Comparison of ENCODE assay signal across 30 cellular contexts in the genomic region with DNA sequence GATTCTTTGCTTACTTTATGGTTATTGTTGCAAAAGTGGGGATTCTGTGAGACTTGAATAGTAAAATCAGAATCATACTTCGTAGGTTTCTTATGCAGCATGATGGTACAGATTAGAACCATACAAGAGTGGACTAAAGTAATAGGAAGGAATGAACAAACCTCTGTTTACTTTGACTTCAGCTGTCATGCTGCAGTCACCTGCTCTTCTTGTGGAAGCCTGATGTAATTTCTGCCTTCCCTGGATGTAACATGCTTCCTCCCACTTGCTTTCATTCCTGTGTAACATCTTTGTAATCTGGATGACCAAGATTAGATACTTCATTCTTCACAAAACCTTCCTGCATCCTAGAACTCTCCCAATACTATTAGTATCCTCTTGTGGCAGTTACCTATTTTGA.
"Had no signal": no experiment of that assay in that cellular context is flagged by ENCODE, and none has a peak within 500 bp of the region (broad histone marks: within the 10 kb centered on the region; RNA-seq: fewer than 3 reads in every experiment).

No MANE protein-coding gene starts in this region.

- H3K4me1 Mint-ChIP-seq: activated CD4-positive, alpha-beta T cell treated with anti-CD3 and anti-CD28 coated beads for 36 hours; activated CD4-positive, alpha-beta T cell treated with anti-CD3 and anti-CD28 coated beads, Interleukin-2, amount 10 ng/mL, durations not matched to agents 7 days and 5 days; activated naive CD4-positive, alpha-beta T cell treated with anti-CD3 and anti-CD28 coated beads, Interleukin-2, amount 50 U/mL, for 24 hours; brain had no signal

- H3K27me3 ChIP-seq: adrenal gland, SJCRH30 had no signal

- H3K4me2 ChIP-seq: SK-N-SH had no signal

- ATAC-seq: activated CD4-positive, alpha-beta T cell treated with anti-CD3 and anti-CD28 coated beads for 36 hours; activated CD4-positive, CD25-positive, alpha-beta regulatory T cell treated with anti-CD3 and anti-CD28 coated beads, Interleukin-2, amount 50 U/mL, for 24 hours; activated CD8-positive, alpha-beta T cell treated with anti-CD3 and anti-CD28 coated beads, Interleukin-2, amount 10 ng/mL, durations not matched to agents 7 days and 5 days; K562; Panc1 had no signal

- H3K9me3 Mint-ChIP-seq: activated naive CD4-positive, alpha-beta T cell treated with anti-CD3 and anti-CD28 coated beads, Interleukin-2, amount 50 U/mL, for 24 hours; activated T-cell treated with anti-CD3 and anti-CD28 coated beads, Interleukin-2, amount 50 U/mL, for 24 hours had no signal

- H3K27me3 Mint-ChIP-seq: activated CD4-positive, alpha-beta T cell treated with anti-CD3 and anti-CD28 coated beads for 36 hours; activated CD4-positive, alpha-beta T cell treated with anti-CD3 and anti-CD28 coated beads, Interleukin-2, amount 10 ng/mL, durations not matched to agents 7 days and 5 days; activated naive CD4-positive, alpha-beta T cell treated with anti-CD3 and anti-CD28 coated beads, Interleukin-2, amount 50 U/mL, for 24 hours; activated T-cell treated with anti-CD3 and anti-CD28 coated beads, Interleukin-2, amount 50 U/mL, for 24 hours; brain had no signal

- H3K9me3 ChIP-seq: adrenal gland, SJCRH30, SK-N-SH had no signal

- H3K27ac Mint-ChIP-seq: activated CD4-positive, alpha-beta T cell treated with anti-CD3 and anti-CD28 coated beads for 36 hours; activated CD4-positive, alpha-beta T cell treated with anti-CD3 and anti-CD28 coated beads, Interleukin-2, amount 10 ng/mL, durations not matched to agents 7 days and 5 days; activated CD8-positive, alpha-beta T cell treated with anti-CD3 and anti-CD28 coated beads, Interleukin-2, amount 10 ng/mL, durations not matched to agents 7 days and 5 days; activated naive CD4-positive, alpha-beta T cell treated with anti-CD3 and anti-CD28 coated beads, Interleukin-2, amount 50 U/mL, for 24 hours; activated T-cell treated with anti-CD3 and anti-CD28 coated beads, Interleukin-2, amount 50 U/mL, for 24 hours; activated T-helper 2 cell treated with anti-CD3 and anti-CD28 coated beads, Interferon-gamma antibody, Interleukin-2, Interleukin-4, amounts not matched to agents 10 μg/mL and 5 μg/mL and 100 μg/mL, durations not matched to agents 14 hours and 24 hours and 36 hours; T-helper 1 cell treated with Interleukin-12 subunit alpha and Interleukin-12 subunit beta and Interleukin-4 antibody, amounts not matched to agents 30 μg/mL and 1 μg/mL, for 36 hours; T-helper 2 cell treated with Interferon-gamma antibody and Interleukin-4, amounts not matched to agents 5 μg/mL and 100 μg/mL, for 36 hours had no signal

- H3K4me3 Mint-ChIP-seq: activated CD4-positive, alpha-beta T cell treated with anti-CD3 and anti-CD28 coated beads for 36 hours; activated CD4-positive, alpha-beta T cell treated with anti-CD3 and anti-CD28 coated beads, Interleukin-2, amount 10 ng/mL, durations not matched to agents 7 days and 5 days; activated CD8-positive, alpha-beta T cell treated with anti-CD3 and anti-CD28 coated beads, Interleukin-2, amount 10 ng/mL, durations not matched to agents 7 days and 5 days; activated naive CD4-positive, alpha-beta T cell treated with anti-CD3 and anti-CD28 coated beads, Interleukin-2, amount 50 U/mL, for 24 hours; activated T-cell treated with anti-CD3 and anti-CD28 coated beads, Interleukin-2, amount 50 U/mL, for 24 hours; brain; T-helper 1 cell treated with Interleukin-12 subunit alpha and Interleukin-12 subunit beta and Interleukin-4 antibody, amounts not matched to agents 30 μg/mL and 1 μg/mL, for 36 hours; T-helper 2 cell treated with Interferon-gamma antibody and Interleukin-4, amounts not matched to agents 5 μg/mL and 100 μg/mL, for 36 hours had no signal

- H3K4me1 ChIP-seq: adrenal gland, SJCRH30 had no signal

- H3K9ac ChIP-seq: SK-N-SH had no signal

- H3K27ac ChIP-seq: adrenal gland, SJCRH30 had no signal

- DNase-seq: activated CD4-positive, alpha-beta T cell treated with anti-CD3 and anti-CD28 coated beads for 36 hours; activated CD4-positive, alpha-beta T cell treated with anti-CD3 and anti-CD28 coated beads, Interleukin-2, amount 10 ng/mL, durations not matched to agents 7 days and 5 days; activated CD4-positive, alpha-beta T cell treated with anti-CD3 and anti-CD28 coated beads, Interleukin-2, amount 50 U/mL, for 48 hours; activated CD8-positive, alpha-beta T cell treated with anti-CD3 and anti-CD28 coated beads, Interleukin-2, amount 10 ng/mL, durations not matched to agents 7 days and 5 days; activated gamma-delta T cell; activated naive CD4-positive, alpha-beta T cell treated with Interleukin-2 at 50 U/mL for 16 hours; activated T-cell treated with anti-CD3 and anti-CD28 coated beads, Interleukin-2, amount 50 U/mL, for 24 hours; adrenal gland; anterior cingulate cortex; central memory CD4-positive, alpha-beta T cell; NCI-H1092 treated with DMSO at 0.1 percent for 48 hours; NCI-H1417; NCI-H146; NCI-H187; NCI-H2029 treated with DMSO at 0.1 percent for 48 hours; NCI-H2107; NCI-H2171; NCI-H510A; NCI-H526; SHP77; SJCRH30; SK-N-SH had no signal

- H3K4me3 ChIP-seq: adrenal gland, K562, SJCRH30 had no signal
